16 cellular contexts compared by ENCODE assay signal in the genomic region with DNA sequence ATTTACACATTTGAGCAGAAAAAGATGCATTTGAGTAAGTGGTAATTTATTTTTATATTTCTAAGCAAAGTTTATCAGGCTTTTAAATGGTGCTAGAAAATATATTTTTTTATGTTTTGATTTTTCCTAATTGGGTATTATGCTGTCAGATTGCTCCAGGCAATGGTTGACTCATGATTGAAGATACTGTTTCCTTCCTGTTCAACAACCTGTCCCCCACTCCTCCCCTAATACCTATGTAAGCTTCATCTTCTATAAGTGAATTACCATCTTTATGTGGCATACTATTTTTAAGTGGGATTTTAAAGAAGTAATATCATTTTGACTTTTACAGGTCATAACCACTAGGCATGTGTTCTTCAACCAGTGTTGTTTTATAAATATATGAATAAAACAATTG. TPM values are rescaled to one million over a fixed set of nuclear protein-coding genes. Genes with fewer than 3 reads are reported as not detected.
DNase-seq lines count a peak whose midpoint lies in the region; ATAC-seq, FAIRE-seq and TF ChIP-seq lines count a peak whose summit lies in the region.
"Had no signal": no experiment of that assay in that cellular context is flagged by ENCODE, and none has a peak within 500 bp of the region (broad histone marks: within the 10 kb centered on the region; RNA-seq: fewer than 3 reads in every experiment).

No MANE protein-coding gene starts in this region.

- peak; percentile 63 for DNase-seq in HPDE6-E6E7 (ENCODE audit: extremely low spot score)
- DNase-seq in PC-9 = peak in 1 of 2 experiments; percentile 73
- DNase-seq in bronchial epithelial cell (ENCODE audit: low read depth) = peak; percentile 70
- no peak for DNase-seq in GM19238 (ENCODE audit: insufficient read length, low spot score)
- no peak for DNase-seq in NCI-H774 (lab: John Stamatoyannopoulos, UW)
- DNase-seq in NCI-H82 treated with DMSO at 0.1 percent for 48 hours (lab: John Stamatoyannopoulos, UW; ENCODE audit: unreplicated experiment) = no peak
- DNase-seq: Caco-2; CD8-positive, alpha-beta memory T cell; DND-41; GOT3; H9 had no signal

- H3K4me2 ChIP-seq in PC-9 = peak overlapping the region; percentile 32
- H3K4me2 ChIP-seq: A549, BLaER1 had no signal

- peaks cover 11% of the 10 kb centered on the region; the same call in 1 of the 2 replicates for H3K79me2 ChIP-seq in PC-9 (ENCODE audit: low read depth)

- CTCF ChIA-PET in PC-9 (lab: Charles Lee) = interaction anchor here (0.7 kb wide), 1 partner anchor 21 kb away, joined by 3 read pairs; a partner anchor contains a TSS

- BruUV-seq in PC-9 (replicated peaks; lab: Mats Ljungman, UMichigan) = no TSS peak

- H4K20me1 ChIP-seq in PC-9 (ENCODE audit: insufficient read depth) = no peaks in the 10 kb centered on the region

- H3F3A ChIP-seq in PC-9 (ENCODE audit: insufficient read depth, low read depth) = peaks cover 6% of the 10 kb centered on the region; the same call in 1 of the 2 replicates

- no peaks in the 10 kb centered on the region for H3K9me2 ChIP-seq in PC-9 (ENCODE audit: insufficient read depth)

- ATAC-seq in GM21381 (IDR thresholded peaks at IDR 0.05; ENCODE audit: unreplicated experiment) = no peak
- ATAC-seq: A549, HepG2 had no signal

- H3K27me3 ChIP-seq in PC-9 (ENCODE audit: insufficient read depth, low read depth) (no peaks in the 10 kb centered on the region), bronchial epithelial cell (ENCODE audit: control insufficient read depth, insufficient read depth, low read length) (no peaks in the 10 kb centered on the region)
- H3K27me3 ChIP-seq: BLaER1 had no signal

- intact Hi-C loops in PC-9 (cut with micrococcal nuclease; ENCODE audit: unreplicated experiment) = no loop called here

- FAIRE-seq in bronchial epithelial cell (lab: Jason Lieb, UNC) = no peak
- FAIRE-seq: A549, HepG2, HTR-8/SVneo had no signal

- no peak overlapping the region for H3K4me3 ChIP-seq in PC-9
- H3K4me3 ChIP-seq in bronchial epithelial cell (ENCODE audit: low read depth, low read length) = no peak overlapping the region
- H3K4me3 ChIP-seq: A549, BLaER1 had no signal

- H3K36me3 ChIP-seq in PC-9 (ENCODE audit: low read depth) (no peaks in the 10 kb centered on the region), bronchial epithelial cell (ENCODE audit: control insufficient read depth, insufficient read depth, low read length) (peaks cover 1% of the 10 kb centered on the region)

- no peaks in the 10 kb centered on the region for H3K9me3 ChIP-seq in PC-9 (ENCODE audit: insufficient read depth, low read depth)
- H3K9me3 ChIP-seq: A549, BLaER1, Caco-2 had no signal

- H3K27ac ChIP-seq in PC-9 = peak overlapping the region; percentile 24; the same call in 1 of the 2 replicates
- H3K27ac ChIP-seq: A549, BLaER1 had no signal

- no peak overlapping the region for H2AFZ ChIP-seq in PC-9

- POLR2A ChIA-PET in PC-9 (lab: Charles Lee; ENCODE audit: unreplicated experiment) = no interaction called here

- H3K4me1 ChIP-seq in PC-9 (replicated peaks; ENCODE audit: insufficient read depth) = peaks cover 12% of the 10 kb centered on the region
- H3K4me1 ChIP-seq: A549 had no signal

- no peak for TF ChIP-seq CTCF in PC-9 (conservative IDR thresholded peaks at IDR 0.05)
- TF ChIP-seq CTCF in bronchial epithelial cell (IDR thresholded peaks at IDR 0.05; ENCODE audit: insufficient read depth, low read length, severe bottlenecking) = no peak

RNA-seq across cellular contexts. Expression of a gene that starts 21.4 kb away (rescaled TPM):
- total RNA-seq in PC-9 (2021) (26.5 and 31.1 TPM in 2 replicates), bronchial epithelial cell (32.6 and 41.6 TPM in 2 replicates)

RNA-seq across cellular contexts. Expression of a gene that starts 29.8 kb away (rescaled TPM):
- total RNA-seq in PC-9 (2021) (34.2 and 76.1 TPM in 2 replicates), bronchial epithelial cell (118 and 163 TPM in 2 replicates)
- total RNA-seq: CD8-positive, alpha-beta memory T cell; H9 had no signal

Comparison
In these comparisons a context has a peak if more than half of its experiments do, and no peak if none do; other contexts are left out.
1. DNase-seq: peak in HPDE6-E6E7 (single experiment) and bronchial epithelial cell (single experiment); none in GM19238 (single experiment), NCI-H774 (single experiment) and NCI-H82 treated with DMSO at 0.1 percent for 48 hours (single experiment).